ENCODE assay signal across 24 cellular contexts in genomic region chr2:97812916-97813315, GRCh38.
"Had no signal": no experiment of that assay in that cellular context is flagged by ENCODE, and none has a peak within 500 bp of the region (broad histone marks: within the 10 kb centered on the region; RNA-seq: fewer than 3 reads in every experiment).

No MANE protein-coding gene starts in this region.

- DNase-seq: activated CD4-positive, alpha-beta T cell treated with anti-CD3 and anti-CD28 coated beads for 4 hours; activated CD8-positive, alpha-beta T cell treated with anti-CD3 and anti-CD28 coated beads for 36 hours; activated naive CD4-positive, alpha-beta T cell treated with Interleukin-2 at 50 U/mL for 16 hours; activated naive CD8-positive, alpha-beta T cell treated with anti-CD3 and anti-CD28 coated beads, Interleukin-2, amount 10 ng/mL, durations not matched to agents 7 days and 5 days; activated T-cell treated with anti-CD3 and anti-CD28 coated beads, Interleukin-2, amount 50 U/mL, for 1 hour; brain microvascular endothelial cell; erythroblast; heart left ventricle; kidney; midbrain; nucleus accumbens; posterior cingulate gyrus; spleen; stimulated activated CD8-positive, alpha-beta memory T cell treated with anti-CD3 and anti-CD28 coated beads, Interleukin-4, amount 100 ng/mL, for 48 hours; stimulated activated naive CD4-positive, alpha-beta T cell treated with Interleukin-2 at 50 U/mL for 16 hours; substantia nigra had no signal

- H3K27me3 Mint-ChIP-seq: activated CD8-positive, alpha-beta T cell treated with anti-CD3 and anti-CD28 coated beads for 36 hours; activated naive CD8-positive, alpha-beta T cell treated with anti-CD3 and anti-CD28 coated beads, Interleukin-2, amount 10 ng/mL, durations not matched to agents 7 days and 5 days; central memory CD8-positive, alpha-beta T cell had no signal

- H3K9me3 ChIP-seq: gastroesophageal sphincter, heart left ventricle, spleen, tibial nerve had no signal

- H3K4me1 Mint-ChIP-seq: activated naive CD8-positive, alpha-beta T cell treated with anti-CD3 and anti-CD28 coated beads, Interleukin-2, amount 10 ng/mL, durations not matched to agents 7 days and 5 days; central memory CD8-positive, alpha-beta T cell; nephron had no signal

- H3K9me3 Mint-ChIP-seq: activated CD8-positive, alpha-beta T cell treated with anti-CD3 and anti-CD28 coated beads for 36 hours; activated naive CD8-positive, alpha-beta T cell treated with anti-CD3 and anti-CD28 coated beads, Interleukin-2, amount 10 ng/mL, durations not matched to agents 7 days and 5 days; activated T-helper 2 cell treated with anti-CD3 and anti-CD28 coated beads, Interferon-gamma antibody, Interleukin-2, Interleukin-4, amounts not matched to agents 10 μg/mL and 5 μg/mL and 100 μg/mL, durations not matched to agents 14 hours and 24 hours and 36 hours; central memory CD8-positive, alpha-beta T cell; nephron; WTC11 had no signal

- H3K27ac ChIP-seq: brain microvascular endothelial cell, coronary artery, gastroesophageal sphincter, heart left ventricle, spleen, tibial nerve had no signal

- H3K27ac Mint-ChIP-seq: activated naive CD8-positive, alpha-beta T cell treated with anti-CD3 and anti-CD28 coated beads, Interleukin-2, amount 10 ng/mL, durations not matched to agents 7 days and 5 days; activated T-helper 2 cell treated with anti-CD3 and anti-CD28 coated beads, Interferon-gamma antibody, Interleukin-2, Interleukin-4, amounts not matched to agents 10 μg/mL and 5 μg/mL and 100 μg/mL, durations not matched to agents 14 hours and 24 hours and 36 hours; nephron; WTC11 had no signal

- H3K4me3 ChIP-seq: coronary artery, gastroesophageal sphincter, heart left ventricle, lung, spleen, tibial nerve had no signal

- H3K4me1 ChIP-seq: gastroesophageal sphincter, heart left ventricle, spleen, tibial nerve had no signal

- H3K27me3 ChIP-seq: brain microvascular endothelial cell, gastroesophageal sphincter, heart left ventricle, spleen, tibial nerve had no signal

- H3K4me3 Mint-ChIP-seq: activated CD8-positive, alpha-beta T cell treated with anti-CD3 and anti-CD28 coated beads for 36 hours; activated naive CD8-positive, alpha-beta T cell treated with anti-CD3 and anti-CD28 coated beads, Interleukin-2, amount 10 ng/mL, durations not matched to agents 7 days and 5 days; central memory CD8-positive, alpha-beta T cell; nephron; WTC11 had no signal
